ENCODE assay signal across 9 cellular contexts in genomic region chr15:70093070-70093469, GRCh38. TPM values are rescaled to one million over a fixed set of nuclear protein-coding genes. Genes with fewer than 3 reads are reported as not detected.
DNase-seq lines count a peak whose midpoint lies in the region; ATAC-seq and TF ChIP-seq lines count a peak whose summit lies in the region.
"Had no signal": no experiment of that assay in that cellular context is flagged by ENCODE, and none has a peak within 500 bp of the region (broad histone marks: within the 10 kb centered on the region; RNA-seq: fewer than 3 reads in every experiment).

No MANE protein-coding gene starts in this region.

- H3K9me3 Mint-ChIP-seq in activated CD4-positive, alpha-beta T cell treated with anti-CD3 and anti-CD28 coated beads, Interleukin-2, amount 10 ng/mL, durations not matched to agents 7 days and 5 days: no peaks in the 10 kb centered on the region
- H3K9me3 Mint-ChIP-seq in stimulated activated naive B cell treated with anti-CD40 and anti-IgM and Interleukin-4, amounts not matched to agents 10 μg/mL and 1 μg/mL and 100 μg/mL, for 72 hours: no peaks in the 10 kb centered on the region

- H3K27me3 ChIP-seq in iPS-18a (ENCODE audit: control insufficient read depth, insufficient read depth, low read length): peaks cover 33% of the 10 kb centered on the region
- no peaks in the 10 kb centered on the region for H3K27me3 ChIP-seq in stomach smooth muscle (ENCODE audit: control insufficient read depth in 1 of 2, insufficient read depth in 2 of 2, low read length in 2 of 2)

- H3K9ac ChIP-seq in iPS-18a (ENCODE audit: low read length) (no peak overlapping the region), stomach smooth muscle (ENCODE audit: low read length in 2 of 2) (no peak overlapping the region)

- H3K4me1 ChIP-seq in iPS-18a (ENCODE audit: control insufficient read depth, low read depth, low read length): peaks cover 69% of the 10 kb centered on the region
- H3K4me1 ChIP-seq in stomach smooth muscle (ENCODE audit: control insufficient read depth, insufficient read depth, low read length): peaks cover 62% of the 10 kb centered on the region

- no peak for TF ChIP-seq CTCF in VCaP (conservative IDR thresholded peaks at IDR 0.05)

- H3K9me3 ChIP-seq in iPS-18a (ENCODE audit: control insufficient read depth, low read depth, low read length) (no peaks in the 10 kb centered on the region), stomach smooth muscle (ENCODE audit: control insufficient read depth in 2 of 2, low read length in 2 of 2) (no peaks in the 10 kb centered on the region)

- no peak for DNase-seq in activated CD4-positive, alpha-beta T cell treated with anti-CD3 and anti-CD28 coated beads, Interleukin-2, amount 10 ng/mL, durations not matched to agents 7 days and 5 days
- no peak for DNase-seq in activated CD4-positive, alpha-beta T cell treated with anti-CD3 and anti-CD28 coated beads for 4 hours
- DNase-seq in stimulated activated naive B cell treated with anti-CD40 and anti-IgM and Interleukin-4, amounts not matched to agents 10 μg/mL and 1 μg/mL and 100 μg/mL, for 72 hours: no peak
- DNase-seq: NCI-H524 treated with DMSO at 0.1 percent for 48 hours had no signal

- H3K36me3 ChIP-seq in iPS-18a (ENCODE audit: control insufficient read depth, low read depth, low read length): peaks cover 37% of the 10 kb centered on the region
- H3K36me3 ChIP-seq in stomach smooth muscle (ENCODE audit: control insufficient read depth in 2 of 2, insufficient read depth in 2 of 2, low read length in 2 of 2): peaks cover 0 to 11% of the 10 kb centered on the region in 2 donors

- ATAC-seq in HG03045 (IDR thresholded peaks at IDR 0.05; ENCODE audit: unreplicated experiment): no peak
- ATAC-seq in stimulated activated naive B cell treated with anti-CD40 and anti-IgM and Interleukin-4, amounts not matched to agents 10 μg/mL and 1 μg/mL and 100 μg/mL, for 72 hours (replicated peaks): no peak
- ATAC-seq in HG02763 (IDR thresholded peaks at IDR 0.05; ENCODE audit: unreplicated experiment): no peak

- H3K36me3 Mint-ChIP-seq in activated CD4-positive, alpha-beta T cell treated with anti-CD3 and anti-CD28 coated beads, Interleukin-2, amount 10 ng/mL, durations not matched to agents 7 days and 5 days (ENCODE audit: low read depth): peaks cover 69% of the 10 kb centered on the region
- peaks cover 7 to 28% of the 10 kb centered on the region in 2 donors for H3K36me3 Mint-ChIP-seq in stimulated activated naive B cell treated with anti-CD40 and anti-IgM and Interleukin-4, amounts not matched to agents 10 μg/mL and 1 μg/mL and 100 μg/mL, for 72 hours

- H3K27ac ChIP-seq in VCaP (peak overlapping the region; percentile 98), iPS-18a (ENCODE audit: low read length) (no peak overlapping the region), stomach smooth muscle (ENCODE audit: low read length) (no peak overlapping the region)

- no peaks in the 10 kb centered on the region for H3K27me3 Mint-ChIP-seq in activated CD4-positive, alpha-beta T cell treated with anti-CD3 and anti-CD28 coated beads, Interleukin-2, amount 10 ng/mL, durations not matched to agents 7 days and 5 days
- no peaks in the 10 kb centered on the region for H3K27me3 Mint-ChIP-seq in stimulated activated naive B cell treated with anti-CD40 and anti-IgM and Interleukin-4, amounts not matched to agents 10 μg/mL and 1 μg/mL and 100 μg/mL, for 72 hours

- H3K4me1 Mint-ChIP-seq in activated CD4-positive, alpha-beta T cell treated with anti-CD3 and anti-CD28 coated beads, Interleukin-2, amount 10 ng/mL, durations not matched to agents 7 days and 5 days: peaks cover 67% of the 10 kb centered on the region
- peaks cover 42 to 66% of the 10 kb centered on the region in 2 donors for H3K4me1 Mint-ChIP-seq in stimulated activated naive B cell treated with anti-CD40 and anti-IgM and Interleukin-4, amounts not matched to agents 10 μg/mL and 1 μg/mL and 100 μg/mL, for 72 hours

- H3K4me3 ChIP-seq in iPS-18a (ENCODE audit: low read length): peak overlapping the region; percentile 90
- H3K4me3 ChIP-seq in stomach smooth muscle (ENCODE audit: low read length in 2 of 2): peak overlapping the region; percentile 22 to 47

- peak overlapping the region; percentile 55 for H3K4me3 Mint-ChIP-seq in activated CD4-positive, alpha-beta T cell treated with anti-CD3 and anti-CD28 coated beads, Interleukin-2, amount 10 ng/mL, durations not matched to agents 7 days and 5 days
- H3K4me3 Mint-ChIP-seq in stimulated activated naive B cell treated with anti-CD40 and anti-IgM and Interleukin-4, amounts not matched to agents 10 μg/mL and 1 μg/mL and 100 μg/mL, for 72 hours: no peak overlapping the region

- H3K27ac Mint-ChIP-seq in activated CD4-positive, alpha-beta T cell treated with anti-CD3 and anti-CD28 coated beads, Interleukin-2, amount 10 ng/mL, durations not matched to agents 7 days and 5 days: no peak overlapping the region
- H3K27ac Mint-ChIP-seq in stimulated activated naive B cell treated with anti-CD40 and anti-IgM and Interleukin-4, amounts not matched to agents 10 μg/mL and 1 μg/mL and 100 μg/mL, for 72 hours: no peak overlapping the region

- CTCF ChIA-PET in activated CD4-positive, alpha-beta T cell treated with anti-CD3 and anti-CD28 coated beads, Interleukin-2, amount 10 ng/mL, durations not matched to agents 7 days and 5 days (lab: Charles Lee): interaction anchor here (1.5 kb wide), 1 partner anchor 18 kb away, joined by 4 read pairs; no protein-coding TSS in a partner anchor

- POLR2A ChIA-PET in activated CD4-positive, alpha-beta T cell treated with anti-CD3 and anti-CD28 coated beads, Interleukin-2, amount 10 ng/mL, durations not matched to agents 7 days and 5 days (lab: Charles Lee): no interaction called here

RNA-seq across cellular contexts. Expression of gene TLE3, which starts 4.6 kb away (rescaled TPM):
- total RNA-seq in activated CD4-positive, alpha-beta T cell treated with anti-CD3 and anti-CD28 coated beads, Interleukin-2, amount 10 ng/mL, durations not matched to agents 7 days and 5 days: 10 to 100 TPM; 66.6 to 82.3 TPM
